In the genomic region with DNA sequence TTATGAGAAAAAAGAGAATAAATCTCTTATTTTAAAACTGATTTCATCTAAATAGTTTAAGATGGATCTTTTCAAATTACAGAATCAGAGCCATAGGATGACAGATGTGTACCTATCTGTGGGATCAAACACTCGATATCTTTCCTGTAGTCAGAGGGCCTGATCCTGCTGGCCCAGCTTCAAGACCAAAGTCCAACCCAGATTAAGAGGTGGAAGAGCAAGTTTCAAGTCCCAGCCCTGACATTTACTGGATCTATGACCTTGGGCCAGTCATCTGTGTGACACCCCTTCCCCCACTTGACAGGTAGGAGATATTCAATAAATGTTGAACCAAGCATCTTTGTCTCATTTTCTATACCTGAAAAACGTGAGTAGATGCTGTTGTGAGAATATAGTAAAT, we compare ENCODE assay signal across 22 cellular contexts.
"Had no signal": no experiment of that assay in that cellular context is flagged by ENCODE, and none has a peak within 500 bp of the region (broad histone marks: within the 10 kb centered on the region; RNA-seq: fewer than 3 reads in every experiment).

No MANE protein-coding gene starts in this region.

- H3K4me1 ChIP-seq: esophagus squamous epithelium, gastrocnemius medialis, lower lobe of right lung had no signal

- H3K36me3 ChIP-seq: esophagus squamous epithelium, gastrocnemius medialis, heart right ventricle, left ventricle myocardium inferior, lower lobe of right lung had no signal

- DNase-seq: dermis blood vessel endothelial cell; dorsolateral prefrontal cortex; effector CD4-positive, alpha-beta T cell; effector memory CD4-positive, alpha-beta T cell; esophagus squamous epithelium; foreskin fibroblast; foreskin melanocyte; gastrocnemius medialis; glutamatergic neuron; head of caudate nucleus; heart right ventricle; hippocampal formation; left cardiac atrium; left ventricle myocardium inferior; lower lobe of right lung; mesenchymal stem cell; mucosa of descending colon had no signal

- H3K27ac ChIP-seq: coronary artery, dorsolateral prefrontal cortex, esophagus squamous epithelium, gastrocnemius medialis, heart right ventricle, left ventricle myocardium inferior, lower lobe of right lung had no signal

- ATAC-seq: gastrocnemius medialis, heart right ventricle, left cardiac atrium, lower lobe of right lung, mucosa of descending colon had no signal

- H3K4me3 ChIP-seq: coronary artery, dorsolateral prefrontal cortex, esophagus squamous epithelium, gastrocnemius medialis, heart right ventricle, left ventricle myocardium inferior, lower lobe of right lung, mucosa of descending colon had no signal

- FAIRE-seq: colon, endothelial cell of umbilical vein, islet of Langerhans, keratinocyte had no signal

- H3K9me3 ChIP-seq: esophagus squamous epithelium, gastrocnemius medialis, heart right ventricle, left ventricle myocardium inferior, lower lobe of right lung, mucosa of descending colon had no signal

- H3K27me3 ChIP-seq: gastrocnemius medialis, heart right ventricle had no signal
